In genomic region chr12:52057614-52057939, GRCh38 we compare ENCODE assay signal across 2 cellular contexts.
TF ChIP-seq lines count a peak whose summit lies in the region.

No MANE protein-coding gene starts in this region.

TF ChIP-seq in A549, 52 proteins besides CTCF, POLR2A, EP300 and RAD21:
- TF ChIP-seq BHLHE40 (IDR thresholded peaks at IDR 0.05; ENCODE audit: low read depth, low read length) (no peak), HMGXB4 (CRISPR knock-in tag; IDR thresholded peaks at IDR 0.05; ENCODE audit: borderline replicate concordance) (peak; percentile 80; the same call in 1 of the 2 replicates), POLR2AphosphoS2 (conservative IDR thresholded peaks at IDR 0.05; ENCODE audit: low read length) (0 out of 2 replicates have a peak, but pooled peaks have one; percentile 27), TFCP2L1 (CRISPR knock-in tag; IDR thresholded peaks at IDR 0.05) (0 out of 2 replicates have a peak, but pooled peaks have one; percentile 34), ZNF302 (CRISPR knock-in tag; IDR thresholded peaks at IDR 0.05) (no peak), RCOR1 (IDR thresholded peaks at IDR 0.05; ENCODE audit: low read depth, low read length) (no peak), ESRRA (IDR thresholded peaks at IDR 0.05; ENCODE audit: borderline replicate concordance, low read length) (no peak), FOXS1 (CRISPR knock-in tag; IDR thresholded peaks at IDR 0.05) (no peak), KDM5A (IDR thresholded peaks at IDR 0.05) (no peak), CEBPB (IDR thresholded peaks at IDR 0.05) (no peak), NPAS2 (CRISPR knock-in tag; IDR thresholded peaks at IDR 0.05; ENCODE audit: borderline replicate concordance) (no peak), ZFP36 (IDR thresholded peaks at IDR 0.05; ENCODE audit: borderline replicate concordance, partially characterized antibody) (no peak), E2F6 (IDR thresholded peaks at IDR 0.05; ENCODE audit: borderline replicate concordance, low read depth) (no peak)

TF ChIP-seq in GM12878, 131 proteins besides CTCF, POLR2A, EP300 and RAD21:
- no peak for TF ChIP-seq REST (IDR thresholded peaks at IDR 0.05; ENCODE audit: low read depth, low read length)
- 0 out of 2 replicates have a peak, but pooled peaks have one; percentile 6 for TF ChIP-seq POLR2AphosphoS5 (IDR thresholded peaks at IDR 0.05; ENCODE audit: low read length)
- TF ChIP-seq E4F1 (IDR thresholded peaks at IDR 0.05; ENCODE audit: borderline replicate concordance, partially characterized antibody): no peak
- no peak for TF ChIP-seq CBX3 (IDR thresholded peaks at IDR 0.05; ENCODE audit: borderline replicate concordance, low read depth)
- no peak for TF ChIP-seq CEBPZ (IDR thresholded peaks at IDR 0.05; ENCODE audit: low read depth, low read length)
- TF ChIP-seq SMC3 (IDR thresholded peaks at IDR 0.05; ENCODE audit: borderline replicate concordance, low read length): no peak
- no peak for TF ChIP-seq WRNIP1 (IDR thresholded peaks at IDR 0.05; ENCODE audit: borderline replicate concordance, low read depth, low read length)
